In genomic region chr1:46517010-46517600, GRCh38 we compare ENCODE assay signal across 14 cellular contexts. TPM values are rescaled to one million over a fixed set of nuclear protein-coding genes. Genes with fewer than 3 reads are reported as not detected.
DNase-seq lines count a peak whose midpoint lies in the region; ATAC-seq and TF ChIP-seq lines count a peak whose summit lies in the region.
"Had no signal": no experiment of that assay in that cellular context is flagged by ENCODE, and none has a peak within 500 bp of the region (broad histone marks: within the 10 kb centered on the region; RNA-seq: fewer than 3 reads in every experiment).

No MANE protein-coding gene starts in this region.

- H3K9me3 Mint-ChIP-seq in WTC11 = no peaks in the 10 kb centered on the region

- H3K27me3 Mint-ChIP-seq in WTC11 (ENCODE audit: low read depth) = peaks cover 52% of the 10 kb centered on the region

- peaks cover 15% of the 10 kb centered on the region for H3K27me3 ChIP-seq in lower lobe of right lung (ENCODE audit: low read depth)

- peaks cover 69% of the 10 kb centered on the region for H3K4me1 Mint-ChIP-seq in WTC11

- CTCF ChIA-PET in WTC11 (lab: Charles Lee) = interaction anchor here (0.8 to 4.6 kb wide), 12 partner anchors 10 to 87 kb away, joined by 3 to 58 read pairs (median 4); partner anchors contain the start of genes DMBX1 and MKNK1

- no peaks in the 10 kb centered on the region for H3K36me3 ChIP-seq in lower lobe of right lung

- peak overlapping the region; percentile 31 for H3K27ac ChIP-seq in lower lobe of right lung
- H3K27ac ChIP-seq: skin epidermis had no signal

- peaks cover 8% of the 10 kb centered on the region for H3K4me1 ChIP-seq in lower lobe of right lung

- H3K27ac Mint-ChIP-seq in WTC11 = peak overlapping the region; percentile 79; the same call in 1 of the 2 replicates

- ATAC-seq in WTC11 (peak; percentile 83), lower lobe of right lung (peak; percentile 90), HG03354 (IDR thresholded peaks at IDR 0.05; ENCODE audit: poor library complexity, severe bottlenecking, unreplicated experiment) (no peak), GM19395 (IDR thresholded peaks at IDR 0.05; ENCODE audit: unreplicated experiment) (no peak), HG03442 (IDR thresholded peaks at IDR 0.05; ENCODE audit: unreplicated experiment) (no peak), GM21381 (IDR thresholded peaks at IDR 0.05; ENCODE audit: unreplicated experiment) (no peak)

- TF ChIP-seq CTCF in WTC11 (IDR thresholded peaks at IDR 0.05) = no peak
- TF ChIP-seq CTCF in lower lobe of right lung (IDR thresholded peaks at IDR 0.05) = no peak

- intact Hi-C loops in lower lobe of right lung (cut with DNase I) = no loop called here

- no peaks in the 10 kb centered on the region for H3K36me3 Mint-ChIP-seq in WTC11

- H3K4me3 Mint-ChIP-seq in WTC11 = peak overlapping the region; percentile 49

- no peak overlapping the region for H3K4me3 ChIP-seq in lower lobe of right lung
- H3K4me3 ChIP-seq: skin epidermis had no signal

- DNase-seq in DMS153 (lab: John Stamatoyannopoulos, UW) (peak; percentile 96), NCI-H146 (lab: John Stamatoyannopoulos, UW) (peak; percentile 72), WTC11 (ENCODE audit: low spot score) (peak; percentile 76), lower lobe of right lung (peak; percentile 88)
- DNase-seq: activated naive CD4-positive, alpha-beta T cell; effector CD8-positive, alpha-beta T cell; NCI-H1694 treated with DMSO at 0.1 percent for 48 hours; stimulated activated naive CD4-positive, alpha-beta T cell treated with Interleukin-2 at 50 U/mL for 16 hours had no signal

- POLR2A ChIA-PET in WTC11 (lab: Charles Lee) = no interaction called here

- no peaks in the 10 kb centered on the region for H3K9me3 ChIP-seq in lower lobe of right lung

TF ChIP-seq in WTC11, 78 proteins besides CTCF, POLR2A, EP300 and RAD21:
- no peak for TF ChIP-seq ZNF512 (CRISPR knock-in tag; IDR thresholded peaks at IDR 0.05; ENCODE audit: borderline replicate concordance)
- TF ChIP-seq ZNF423 (CRISPR knock-in tag; IDR thresholded peaks at IDR 0.05) = peak; percentile 96
- TF ChIP-seq ZNF416 (CRISPR knock-in tag; IDR thresholded peaks at IDR 0.05) = no peak
- no peak for TF ChIP-seq GABPB1 (CRISPR knock-in tag; IDR thresholded peaks at IDR 0.05)
- peak; percentile 39; the same call in 1 of the 2 replicates for TF ChIP-seq FOXP1 (CRISPR knock-in tag; IDR thresholded peaks at IDR 0.05; ENCODE audit: borderline replicate concordance)
- peak; percentile 84; the same call in 1 of the 2 replicates for TF ChIP-seq TEAD1 (CRISPR knock-in tag; IDR thresholded peaks at IDR 0.05)
- TF ChIP-seq, protein P1, sequence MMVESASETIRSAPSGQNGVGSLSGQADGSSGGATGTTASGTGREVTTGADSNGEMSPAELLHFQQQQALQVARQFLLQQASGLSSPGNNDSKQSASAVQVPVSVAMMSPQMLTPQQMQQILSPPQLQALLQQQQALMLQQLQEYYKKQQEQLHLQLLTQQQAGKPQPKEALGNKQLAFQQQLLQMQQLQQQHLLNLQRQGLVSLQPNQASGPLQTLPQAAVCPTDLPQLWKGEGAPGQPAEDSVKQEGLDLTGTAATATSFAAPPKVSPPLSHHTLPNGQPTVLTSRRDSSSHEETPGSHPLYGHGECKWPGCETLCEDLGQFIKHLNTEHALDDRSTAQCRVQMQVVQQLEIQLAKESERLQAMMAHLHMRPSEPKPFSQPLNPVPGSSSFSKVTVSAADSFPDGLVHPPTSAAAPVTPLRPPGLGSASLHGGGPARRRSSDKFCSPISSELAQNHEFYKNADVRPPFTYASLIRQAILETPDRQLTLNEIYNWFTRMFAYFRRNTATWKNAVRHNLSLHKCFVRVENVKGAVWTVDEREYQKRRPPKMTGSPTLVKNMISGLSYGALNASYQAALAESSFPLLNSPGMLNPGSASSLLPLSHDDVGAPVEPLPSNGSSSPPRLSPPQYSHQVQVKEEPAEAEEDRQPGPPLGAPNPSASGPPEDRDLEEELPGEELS (CRISPR knock-in tag; IDR thresholded peaks at IDR 0.05) = peak; percentile 43; the same call in 1 of the 2 replicates
- TF ChIP-seq, protein P2, sequence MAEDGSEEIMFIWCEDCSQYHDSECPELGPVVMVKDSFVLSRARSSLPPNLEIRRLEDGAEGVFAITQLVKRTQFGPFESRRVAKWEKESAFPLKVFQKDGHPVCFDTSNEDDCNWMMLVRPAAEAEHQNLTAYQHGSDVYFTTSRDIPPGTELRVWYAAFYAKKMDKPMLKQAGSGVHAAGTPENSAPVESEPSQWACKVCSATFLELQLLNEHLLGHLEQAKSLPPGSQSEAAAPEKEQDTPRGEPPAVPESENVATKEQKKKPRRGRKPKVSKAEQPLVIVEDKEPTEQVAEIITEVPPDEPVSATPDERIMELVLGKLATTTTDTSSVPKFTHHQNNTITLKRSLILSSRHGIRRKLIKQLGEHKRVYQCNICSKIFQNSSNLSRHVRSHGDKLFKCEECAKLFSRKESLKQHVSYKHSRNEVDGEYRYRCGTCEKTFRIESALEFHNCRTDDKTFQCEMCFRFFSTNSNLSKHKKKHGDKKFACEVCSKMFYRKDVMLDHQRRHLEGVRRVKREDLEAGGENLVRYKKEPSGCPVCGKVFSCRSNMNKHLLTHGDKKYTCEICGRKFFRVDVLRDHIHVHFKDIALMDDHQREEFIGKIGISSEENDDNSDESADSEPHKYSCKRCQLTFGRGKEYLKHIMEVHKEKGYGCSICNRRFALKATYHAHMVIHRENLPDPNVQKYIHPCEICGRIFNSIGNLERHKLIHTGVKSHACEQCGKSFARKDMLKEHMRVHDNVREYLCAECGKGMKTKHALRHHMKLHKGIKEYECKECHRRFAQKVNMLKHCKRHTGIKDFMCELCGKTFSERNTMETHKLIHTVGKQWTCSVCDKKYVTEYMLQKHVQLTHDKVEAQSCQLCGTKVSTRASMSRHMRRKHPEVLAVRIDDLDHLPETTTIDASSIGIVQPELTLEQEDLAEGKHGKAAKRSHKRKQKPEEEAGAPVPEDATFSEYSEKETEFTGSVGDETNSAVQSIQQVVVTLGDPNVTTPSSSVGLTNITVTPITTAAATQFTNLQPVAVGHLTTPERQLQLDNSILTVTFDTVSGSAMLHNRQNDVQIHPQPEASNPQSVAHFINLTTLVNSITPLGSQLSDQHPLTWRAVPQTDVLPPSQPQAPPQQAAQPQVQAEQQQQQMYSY (CRISPR knock-in tag; IDR thresholded peaks at IDR 0.05) = no peak
- TF ChIP-seq ATF2 (CRISPR knock-in tag; IDR thresholded peaks at IDR 0.05; ENCODE audit: borderline replicate concordance, low read depth) = no peak
- no peak for TF ChIP-seq TEAD4 (CRISPR knock-in tag; IDR thresholded peaks at IDR 0.05)
- peak; percentile 57; the same call in 1 of the 2 replicates for TF ChIP-seq ETV6 (CRISPR knock-in tag; IDR thresholded peaks at IDR 0.05)
- TF ChIP-seq SP1 (CRISPR knock-in tag; conservative IDR thresholded peaks at IDR 0.05) = peak; percentile 71

RNA-seq across cellular contexts. Expression of gene DMBX1, which starts 27.5 kb away (rescaled TPM):
- total RNA-seq in WTC11 (2021) (1.7 to 3.7 TPM (median 1.8 TPM) in 3 replicates), lower lobe of right lung (not detected)
- total RNA-seq: liver had no signal

RNA-seq across cellular contexts. Expression of gene KNCN, which starts 34.3 kb away (rescaled TPM):
- not detected in 3 replicates for total RNA-seq in WTC11 (2021)
- not detected for total RNA-seq in lower lobe of right lung
- total RNA-seq: liver had no signal

Comparison
In these comparisons a context has a peak if more than half of its experiments do, and no peak if none do; other contexts are left out.
1. ATAC-seq: peak in WTC11 (single experiment) and lower lobe of right lung (2 of 2); none in HG03354 (single experiment), GM19395 (single experiment), HG03442 (single experiment) and GM21381 (single experiment).
2. Peak in every context shown above with its lines, with median percentiles within 50 percentile points of each other: DNase-seq.